In genomic region chr5:90709323-90710148, GRCh38 we compare ENCODE assay signal across 8 cellular contexts.
DNase-seq lines count a peak whose midpoint lies in the region; ATAC-seq and TF ChIP-seq lines count a peak whose summit lies in the region.

No MANE protein-coding gene starts in this region.

- ATAC-seq in DND-41 (ENCODE audit: insufficient read depth, low read depth), result 0 out of 3 replicates have a peak, but pooled peaks have one; percentile 55
- ATAC-seq in GM19351 (IDR thresholded peaks at IDR 0.05; ENCODE audit: unreplicated experiment), result peak; percentile 82
- no peak for ATAC-seq in gastrocnemius medialis

- H3K4me3 ChIP-seq in DND-41 (ENCODE audit: low read depth in 1 of 2, low read length in 2 of 2) (no peak overlapping the region), HL-60 (replicated peaks; ENCODE audit: insufficient read depth, low read length) (no peak overlapping the region), SK-N-MC (no peak overlapping the region), fibroblast of the aortic adventitia (ENCODE audit: low read depth, low read length) (no peak overlapping the region), gastrocnemius medialis (no peak overlapping the region)

- DNase-seq in DND-41 (peak; percentile 11), HL-60 (ENCODE audit: low read depth in 1 of 2, low spot score in 1 of 2) (peak in 1 of 2 experiments; percentile 2), SK-N-MC (ENCODE audit: low read depth, low spot score) (peak; percentile 12), fibroblast of the aortic adventitia (ENCODE audit: low read depth) (peak; percentile 36), pons (ENCODE audit: low spot score) (peak; percentile 36), gastrocnemius medialis (no peak), GM19240 (ENCODE audit: insufficient read length, low spot score) (no peak)

- H3K27ac ChIP-seq in DND-41 (ENCODE audit: low read length) (no peak overlapping the region), HL-60 (replicated peaks) (no peak overlapping the region), SK-N-MC (no peak overlapping the region), gastrocnemius medialis (no peak overlapping the region)

- no peak for TF ChIP-seq POLR2A in gastrocnemius medialis (IDR thresholded peaks at IDR 0.05)

- H3K9ac ChIP-seq in DND-41 (ENCODE audit: low read depth, low read length), result no peak overlapping the region
- no peak overlapping the region for H3K9ac ChIP-seq in SK-N-MC (ENCODE audit: insufficient read length)

- intact Hi-C loops in gastrocnemius medialis (cut with DNase I; ENCODE audit: low total_unique reads), result loop anchor here (2.0 kb wide), 1 partner anchor 73 kb away; no protein-coding TSS in a partner anchor

- TF ChIP-seq CTCF in DND-41 (IDR thresholded peaks at IDR 0.05; ENCODE audit: borderline replicate concordance, extremely low read depth, low read length, poor library complexity, severe bottlenecking) (peak; percentile 57), HL-60 (IDR thresholded peaks at IDR 0.05; ENCODE audit: insufficient read depth, low read length) (peak; percentile 0), fibroblast of the aortic adventitia (IDR thresholded peaks at IDR 0.05; ENCODE audit: insufficient read depth, low read length) (peak; percentile 86), gastrocnemius medialis (IDR thresholded peaks at IDR 0.05 in 4 of 5, conservative IDR thresholded peaks at IDR 0.05 in 1 of 5) (peak in 2 of 5 experiments; percentile 32 to 48)

- no peak overlapping the region for H2AFZ ChIP-seq in DND-41 (ENCODE audit: low read depth, low read length)

- H3K27me3 ChIP-seq in DND-41 (ENCODE audit: insufficient read depth, low read length, poor library complexity) (no peaks in the 10 kb centered on the region), HL-60 (ENCODE audit: insufficient read depth, poor library complexity, severe bottlenecking) (no peaks in the 10 kb centered on the region), gastrocnemius medialis (no peaks in the 10 kb centered on the region)

- H3K4me1 ChIP-seq in DND-41 (ENCODE audit: insufficient read depth, low read length), result no peaks in the 10 kb centered on the region
- H3K4me1 ChIP-seq in gastrocnemius medialis, result no peaks in the 10 kb centered on the region

- H3K79me2 ChIP-seq in DND-41 (ENCODE audit: insufficient read depth, low read length), result no peaks in the 10 kb centered on the region

- in situ Hi-C loops in gastrocnemius medialis (cut with MboI; ENCODE audit: low sequenced_read_pairs in 4 of 4), result no loop called here

- H3K36me3 ChIP-seq in DND-41 (ENCODE audit: insufficient read depth, low read length), result no peaks in the 10 kb centered on the region
- no peaks in the 10 kb centered on the region for H3K36me3 ChIP-seq in SK-N-MC (ENCODE audit: insufficient read depth, low read length)
- H3K36me3 ChIP-seq in gastrocnemius medialis, result no peaks in the 10 kb centered on the region

- H3K4me2 ChIP-seq in DND-41 (ENCODE audit: insufficient read depth, low read length), result no peak overlapping the region

- H3K9me3 ChIP-seq in DND-41 (ENCODE audit: insufficient read depth, low read length, severe bottlenecking) (no peaks in the 10 kb centered on the region), SK-N-MC (ENCODE audit: low read depth, low read length) (no peaks in the 10 kb centered on the region), gastrocnemius medialis (no peaks in the 10 kb centered on the region)

- H4K20me1 ChIP-seq in DND-41 (ENCODE audit: insufficient read depth, low read length), result no peaks in the 10 kb centered on the region

Comparison
In these comparisons a context has a peak if more than half of its experiments do, and no peak if none do; other contexts are left out.
1. ATAC-seq: peak in DND-41 (single experiment) and GM19351 (single experiment); none in gastrocnemius medialis (0 of 2).
2. DNase-seq: peak in DND-41 (single experiment), SK-N-MC (single experiment), fibroblast of the aortic adventitia (single experiment) and pons (single experiment); none in gastrocnemius medialis (0 of 2) and GM19240 (single experiment).